In the genomic region with DNA sequence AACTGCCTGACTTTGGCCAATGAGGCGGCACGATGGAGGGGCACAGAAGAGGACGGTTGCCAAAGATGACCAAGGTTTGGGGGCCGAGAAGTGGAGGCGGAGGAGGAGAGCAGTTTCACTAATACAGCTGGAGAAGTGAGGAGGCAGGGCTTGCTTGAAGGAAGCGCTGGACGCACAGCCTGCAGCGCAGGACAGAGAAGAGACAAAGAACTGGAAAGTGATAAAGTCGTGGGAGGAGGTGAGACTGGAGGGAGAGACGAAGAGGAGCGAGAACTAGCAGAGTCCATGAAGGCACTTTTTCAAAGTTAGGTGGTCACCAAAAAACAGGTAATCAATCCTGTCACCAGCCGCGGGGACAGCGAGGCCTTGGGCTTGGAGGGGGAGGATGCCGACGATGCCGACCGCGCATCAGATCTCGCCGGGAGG, we compare ENCODE assay signal across 8 cellular contexts. TPM values are rescaled to one million over a fixed set of nuclear protein-coding genes. Genes with fewer than 3 reads are reported as not detected.
A peak's percentile ranks its signal among the peaks of the same experiment; 100 is the strongest.
DNase-seq lines count a peak whose midpoint lies in the region; ATAC-seq and TF ChIP-seq lines count a peak whose summit lies in the region.

No MANE protein-coding gene starts in this region.

- H3K9me3 Mint-ChIP-seq in endodermal cell (no peaks in the 10 kb centered on the region), natural killer cell (no peaks in the 10 kb centered on the region)

- peak overlapping the region; percentile 84 for H3K4me3 ChIP-seq in endodermal cell (ENCODE audit: low read length)

- H3K4me1 Mint-ChIP-seq in endodermal cell = peaks cover 29% of the 10 kb centered on the region
- peaks cover 39 to 53% of the 10 kb centered on the region in 2 donors for H3K4me1 Mint-ChIP-seq in natural killer cell

- H3K4me1 ChIP-seq in endodermal cell (ENCODE audit: control insufficient read depth, insufficient read depth, low read length) = peaks cover 4% of the 10 kb centered on the region

- TF ChIP-seq CTCF in endodermal cell (conservative IDR thresholded peaks at IDR 0.05) (no peak), natural killer cell (IDR thresholded peaks at IDR 0.05) (no peak)

- H3K36me3 ChIP-seq in endodermal cell (ENCODE audit: control insufficient read depth, insufficient read depth, low read length) = peaks cover 35% of the 10 kb centered on the region

- H3K36me3 Mint-ChIP-seq in endodermal cell (ENCODE audit: low read depth) (peaks cover 28% of the 10 kb centered on the region), natural killer cell (peaks cover 7% of the 10 kb centered on the region)

- ATAC-seq in GM21529 (IDR thresholded peaks at IDR 0.05; ENCODE audit: unreplicated experiment) (peak; percentile 26), natural killer cell (peak in 1 of 3 donors; percentile 10)

- WGBS in endodermal cell (ENCODE audit: insufficient coverage in 1 of 2, insufficient read length in 1 of 2), 2 experiments = 11 to 13% methylated on average over 17 to 21 of the region's 21 CpGs

- intact Hi-C loops in natural killer cell (cut with micrococcal nuclease) = no loop called here

- H3K27me3 Mint-ChIP-seq in endodermal cell (ENCODE audit: insufficient read depth) (no peaks in the 10 kb centered on the region), natural killer cell (ENCODE audit: low read depth in 2 of 2) (no peaks in the 10 kb centered on the region)

- H3K4me3 Mint-ChIP-seq in endodermal cell (peak overlapping the region; percentile 70), natural killer cell (peak overlapping the region; percentile 99)

- DNase-seq in CMK (ENCODE audit: low read depth) (peak; percentile 11), OCI-M1 (lab: John Stamatoyannopoulos, UW) (peak; percentile 60), endodermal cell (no peak), natural killer cell (no peak), activated gamma-delta T cell treated with Interleukin-2 at 50 U/mL for 16 hours (no peak), glomerular visceral epithelial cell (ENCODE audit: extremely low spot score) (no peak), NCI-H1930 (lab: John Stamatoyannopoulos, UW) (no peak)

- peak overlapping the region; percentile 0 for H3K9ac ChIP-seq in endodermal cell (ENCODE audit: extremely low read depth, low read length, poor library complexity, severe bottlenecking)

- H3K27ac Mint-ChIP-seq in endodermal cell (peak overlapping the region; percentile 15), natural killer cell (peak overlapping the region; percentile 91 to 96)

- no peaks in the 10 kb centered on the region for H3K9me3 ChIP-seq in endodermal cell (ENCODE audit: control insufficient read depth, low read length)

- no peaks in the 10 kb centered on the region for H3K27me3 ChIP-seq in endodermal cell (ENCODE audit: control insufficient read depth, insufficient read depth, low read length, poor library complexity, severe bottlenecking)

- H3K27ac ChIP-seq in endodermal cell (ENCODE audit: low read depth, low read length) = no peak overlapping the region

RNA-seq across cellular contexts. Expression of a gene that starts 0.8 kb away (rescaled TPM):
- 10 to 100 TPM; 17.3 to 27.4 TPM for total RNA-seq in endodermal cell
- 31.0 TPM for polyA plus RNA-seq in endodermal cell (2013, experiment 1 of 2)
- 28.6 TPM for polyA plus RNA-seq in endodermal cell (2013, experiment 2 of 2)
- 10 to 100 TPM in 2 of 3 donors, 1 to 10 TPM in 1; 5.0 to 14.2 (median 11.4) TPM for total RNA-seq in natural killer cell

RNA-seq across cellular contexts. Expression of a gene that starts 18.8 kb away (rescaled TPM):
- 10 to 100 TPM; 27.0 to 35.3 TPM for total RNA-seq in endodermal cell
- 22.5 TPM for polyA plus RNA-seq in endodermal cell (2013, experiment 1 of 2)
- polyA plus RNA-seq in endodermal cell (2013, experiment 2 of 2) = 20.2 TPM
- total RNA-seq in natural killer cell = 10 to 100 TPM in 2 of 3 donors, 1 to 10 TPM in 1; 7.2 to 14.0 (median 12.2) TPM

Comparison
In these comparisons a context has a peak if more than half of its experiments do, and no peak if none do; other contexts are left out.
1. DNase-seq: peak in CMK (single experiment) and OCI-M1 (single experiment); none in endodermal cell (single experiment), natural killer cell (single experiment), activated gamma-delta T cell treated with Interleukin-2 at 50 U/mL for 16 hours (single experiment), glomerular visceral epithelial cell (single experiment) and NCI-H1930 (0 of 2).